Comparison of ENCODE assay signal across 9 cellular contexts in genomic region chr14:54025661-54026060, GRCh38.
DNase-seq lines count a peak whose midpoint lies in the region; ATAC-seq and TF ChIP-seq lines count a peak whose summit lies in the region.
"Had no signal": no experiment of that assay in that cellular context is flagged by ENCODE, and none has a peak within 500 bp of the region (broad histone marks: within the 10 kb centered on the region; RNA-seq: fewer than 3 reads in every experiment).

No MANE protein-coding gene starts in this region.

- H3K4me3 ChIP-seq in BE2C (ENCODE audit: low read depth, low read length) (no peak overlapping the region), adrenal gland (no peak overlapping the region), left lung (no peak overlapping the region)

- no peak overlapping the region for H3K4me3 Mint-ChIP-seq in activated CD4-positive, alpha-beta memory T cell treated with anti-CD3 and anti-CD28 coated beads for 36 hours

- no peaks in the 10 kb centered on the region for H3K27me3 Mint-ChIP-seq in activated CD4-positive, alpha-beta memory T cell treated with anti-CD3 and anti-CD28 coated beads for 36 hours

- TF ChIP-seq CTCF in BE2C (IDR thresholded peaks at IDR 0.05; ENCODE audit: low read depth, low read length) (peak; percentile 57), adrenal gland (IDR thresholded peaks at IDR 0.05) (peak; percentile 17 to 46 (median 41)), left lung (IDR thresholded peaks at IDR 0.05) (peak in 1 of 2 donors; percentile 30)

- CTCF ChIA-PET in activated CD4-positive, alpha-beta memory T cell treated with anti-CD3 and anti-CD28 coated beads for 36 hours (lab: Charles Lee) = no interaction called here

- DNase-seq in BE2C (peak; percentile 20), HPDE6-E6E7 (ENCODE audit: extremely low spot score) (peak; percentile 49), adrenal gland (peak in 2 of 7 donors; percentile 22 to 25), left lung (no peak), NCI-H446 treated with DMSO at 0.1 percent for 48 hours (lab: John Stamatoyannopoulos, UW) (no peak), NCI-H510A treated with DMSO at 0.1 percent for 48 hours (lab: John Stamatoyannopoulos, UW) (no peak)
- no peak for DNase-seq in activated CD4-positive, alpha-beta memory T cell treated with anti-CD3 and anti-CD28 coated beads for 36 hours
- DNase-seq: activated T-cell treated with anti-CD3 and anti-CD28 coated beads, Interleukin-2, amount 50 U/mL, for 48 hours had no signal

- peaks cover 4% of the 10 kb centered on the region for H3K9me3 Mint-ChIP-seq in activated CD4-positive, alpha-beta memory T cell treated with anti-CD3 and anti-CD28 coated beads for 36 hours

- H3K36me3 ChIP-seq in BE2C = no peaks in the 10 kb centered on the region
- H3K36me3 ChIP-seq in adrenal gland (replicated peaks in 1 of 2) = no peaks in the 10 kb centered on the region
- H3K36me3 ChIP-seq in left lung = no peaks in the 10 kb centered on the region

- H3K27me3 ChIP-seq in BE2C (no peaks in the 10 kb centered on the region), adrenal gland (no peaks in the 10 kb centered on the region), left lung (no peaks in the 10 kb centered on the region)

- 51 to 83% (median 66%) methylated on average over 1 of the region's 1 CpG for WGBS in adrenal gland, 4 donors

- H3K27ac ChIP-seq in adrenal gland (no peak overlapping the region), left lung (no peak overlapping the region)

- H3K9me3 ChIP-seq in BE2C (no peaks in the 10 kb centered on the region), adrenal gland (replicated peaks in 1 of 3) (no peaks in the 10 kb centered on the region), left lung (no peaks in the 10 kb centered on the region)

- POLR2A ChIA-PET in activated CD4-positive, alpha-beta memory T cell treated with anti-CD3 and anti-CD28 coated beads for 36 hours (lab: Charles Lee) = no interaction called here

- no peaks in the 10 kb centered on the region for H3K4me1 ChIP-seq in BE2C
- H3K4me1 ChIP-seq in adrenal gland (replicated peaks in 1 of 2) = no peaks in the 10 kb centered on the region
- no peaks in the 10 kb centered on the region for H3K4me1 ChIP-seq in left lung

- intact Hi-C loops in adrenal gland (cut with DNase I) (no loop called here), left lung (cut with DNase I) (no loop called here)
- intact Hi-C loops in activated CD4-positive, alpha-beta memory T cell treated with anti-CD3 and anti-CD28 coated beads for 36 hours (cut with micrococcal nuclease) = no loop called here

- H3K4me1 Mint-ChIP-seq in activated CD4-positive, alpha-beta memory T cell treated with anti-CD3 and anti-CD28 coated beads for 36 hours (ENCODE audit: low read depth) = no peaks in the 10 kb centered on the region

- TF ChIP-seq POLR2A in adrenal gland (IDR thresholded peaks at IDR 0.05) = no peak

- H3K36me3 Mint-ChIP-seq in activated CD4-positive, alpha-beta memory T cell treated with anti-CD3 and anti-CD28 coated beads for 36 hours = no peaks in the 10 kb centered on the region

- ATAC-seq in left lung (peak; percentile 84), GM18907 (IDR thresholded peaks at IDR 0.05; ENCODE audit: unreplicated experiment) (no peak)

- H3K27ac Mint-ChIP-seq in activated CD4-positive, alpha-beta memory T cell treated with anti-CD3 and anti-CD28 coated beads for 36 hours = no peak overlapping the region

Comparison
In these comparisons a context has a peak if more than half of its experiments do, and no peak if none do; other contexts are left out.
1. DNase-seq: peak in BE2C (single experiment) and HPDE6-E6E7 (single experiment); none in left lung (0 of 2), NCI-H446 treated with DMSO at 0.1 percent for 48 hours (single experiment), activated CD4-positive, alpha-beta memory T cell treated with anti-CD3 and anti-CD28 coated beads for 36 hours (single experiment) and NCI-H510A treated with DMSO at 0.1 percent for 48 hours (single experiment).